Comparison of ENCODE assay signal across 8 cellular contexts in genomic region chr3:49104427-49105291, GRCh38. TPM values are rescaled to one million over a fixed set of nuclear protein-coding genes. Genes with fewer than 3 reads are reported as not detected.
DNase-seq lines count a peak whose midpoint lies in the region; ATAC-seq lines count a peak whose summit lies in the region.

Gene QARS1, minus strand, starts transcription at chr3:49104757. Its CDS starts 24 bp downstream, at chr3:49104733.

- peak within 1 kb of the TSS; percentile 96 to 99 (median 98) for H3K4me3 Mint-ChIP-seq in CD4-positive, alpha-beta memory T cell

- H3K4me1 Mint-ChIP-seq in CD4-positive, alpha-beta memory T cell, result peaks cover 12 to 38% (median 26%) of the 10 kb centered on the region in 4 donors

- peak; percentile 96 for ATAC-seq in GM19463 (IDR thresholded peaks at IDR 0.05; ENCODE audit: unreplicated experiment)

- intact Hi-C loops in CD4-positive, alpha-beta memory T cell (cut with micrococcal nuclease), result loop anchor here (1.0 kb wide), 2 partner anchors 10 to 16 kb away; partner anchors contain the start of genes QRICH1 and USP19

- H3K27ac ChIP-seq in CD4-positive, alpha-beta memory T cell (ENCODE audit: low read depth, low read length), result peak within 1 kb of the TSS; percentile 92
- H3K27ac ChIP-seq in effector memory CD4-positive, alpha-beta T cell (ENCODE audit: insufficient read depth, low read length, poor library complexity, severe bottlenecking), result peak within 1 kb of the TSS; percentile 84

- peak within 1 kb of the TSS; percentile 94 to 99 (median 98) for H3K27ac Mint-ChIP-seq in CD4-positive, alpha-beta memory T cell

- H3K36me3 Mint-ChIP-seq in CD4-positive, alpha-beta memory T cell, result peaks cover 32 to 48% of the 10 kb centered on the region in 2 donors

- no peaks in the 10 kb centered on the region for H3K27me3 ChIP-seq in CD4-positive, alpha-beta memory T cell (ENCODE audit: insufficient read depth, low read length)
- no peaks in the 10 kb centered on the region for H3K27me3 ChIP-seq in effector memory CD4-positive, alpha-beta T cell (replicated peaks; ENCODE audit: control insufficient read depth, insufficient read depth, low read length, poor library complexity, severe bottlenecking)

- peaks cover 21% of the 10 kb centered on the region for H3K4me1 ChIP-seq in CD4-positive, alpha-beta memory T cell (ENCODE audit: insufficient read depth, low read length)
- H3K4me1 ChIP-seq in effector memory CD4-positive, alpha-beta T cell (ENCODE audit: control insufficient read depth, insufficient read depth, low read length, poor library complexity, severe bottlenecking), result peaks cover 11% of the 10 kb centered on the region

- peak; percentile 86 to 93 (median 88) for DNase-seq in CD4-positive, alpha-beta memory T cell
- DNase-seq in HT-29 (ENCODE audit: low spot score) (peak; percentile 84), NOMO-1 treated with DMSO at 0.1 percent for 48 hours (lab: John Stamatoyannopoulos, UW; ENCODE audit: unreplicated experiment) (peak; percentile 92), medulla oblongata (ENCODE audit: extremely low spot score) (peak; percentile 97)
- peak; percentile 78 to 87 (median 84) for DNase-seq in effector memory CD4-positive, alpha-beta T cell
- peak; percentile 77 to 86 (median 78) for DNase-seq in stimulated activated CD4-positive, alpha-beta T cell treated with anti-CD3 and anti-CD28 coated beads, TNF-alpha, amount 100 ng/mL, for 48 hours (ENCODE audit: low read depth in 3 of 3)

- H3K4me3 ChIP-seq in CD4-positive, alpha-beta memory T cell (ENCODE audit: low read length in 2 of 2), result peak within 1 kb of the TSS; percentile 64 to 94
- H3K4me3 ChIP-seq in effector memory CD4-positive, alpha-beta T cell (ENCODE audit: insufficient read depth, low read depth, low read length, poor library complexity, severe bottlenecking), result peak within 1 kb of the TSS; percentile 84

- no peaks in the 10 kb centered on the region for H3K9me3 Mint-ChIP-seq in CD4-positive, alpha-beta memory T cell

- H3K36me3 ChIP-seq in CD4-positive, alpha-beta memory T cell (ENCODE audit: insufficient read depth, low read length), result peaks cover 34% of the 10 kb centered on the region
- peaks cover 46% of the 10 kb centered on the region for H3K36me3 ChIP-seq in effector memory CD4-positive, alpha-beta T cell (ENCODE audit: control insufficient read depth, insufficient read depth, low read length)

- CTCF ChIA-PET in CD4-positive, alpha-beta memory T cell (lab: Charles Lee; ENCODE audit: partially characterized antibody), result interaction anchor here (1.1 to 2.5 kb wide), 3 partner anchors 10 to 16 kb away, joined by 3 to 17 read pairs (median 9); partner anchors contain the start of genes QRICH1 and USP19
- CTCF ChIA-PET in activated CD8-positive, alpha-beta memory T cell treated with anti-CD3 and anti-CD28 coated beads for 36 hours (lab: Charles Lee), result interaction anchor here (1.1 to 4.6 kb wide), 2 partner anchors 11 to 25 kb away, joined by 3 to 23 read pairs; partner anchors contain the start of gene QRICH1

- no peaks in the 10 kb centered on the region for H3K9me3 ChIP-seq in CD4-positive, alpha-beta memory T cell (ENCODE audit: control insufficient read depth in 1 of 2, low read length in 2 of 2)
- H3K9me3 ChIP-seq in effector memory CD4-positive, alpha-beta T cell (ENCODE audit: control insufficient read depth, low read length), result no peaks in the 10 kb centered on the region

- no peaks in the 10 kb centered on the region for H3K27me3 Mint-ChIP-seq in CD4-positive, alpha-beta memory T cell

- POLR2A ChIA-PET in CD4-positive, alpha-beta memory T cell (lab: Charles Lee; ENCODE audit: partially characterized antibody), result interaction anchor here (0.9 to 9.7 kb wide), 9 partner anchors 11 to 236 kb away, joined by 3 to 122 read pairs (median 4); partner anchors contain the start of genes IMPDH2, NDUFAF3, QRICH1 and USP19
- POLR2A ChIA-PET in activated CD8-positive, alpha-beta memory T cell treated with anti-CD3 and anti-CD28 coated beads for 36 hours (lab: Charles Lee), result interaction anchor here (0.6 to 2.0 kb wide), 4 partner anchors 11 to 185 kb away, joined by 3 to 13 read pairs (median 3); partner anchors contain the start of genes QRICH1 and USP19

RNA-seq across cellular contexts. Expression of gene QARS1, which starts in this region (rescaled TPM):
- total RNA-seq in CD4-positive, alpha-beta memory T cell, result 100 to 1,000 TPM; 199 TPM
- 100 to 1,000 TPM; 102 to 116 TPM for polyA plus RNA-seq in CD4-positive, alpha-beta memory T cell
- 272 and 291 TPM in 2 replicates for total RNA-seq in HT-29 (2014; rRNA removed; shearing (Covaris generic))
- total RNA-seq in activated CD8-positive, alpha-beta memory T cell treated with anti-CD3 and anti-CD28 coated beads for 36 hours, result 100 to 1,000 TPM; 242 TPM

Comparison
In these comparisons a context has a peak if more than half of its experiments do, and no peak if none do; other contexts are left out.
1. Peak in every context shown above with its lines: DNase-seq, ATAC-seq, H3K4me3 ChIP-seq and H3K27ac ChIP-seq.